In genomic region chr3:152317184-152317583, GRCh38 we compare ENCODE assay signal across 16 cellular contexts. TPM values are rescaled to one million over a fixed set of nuclear protein-coding genes. Genes with fewer than 3 reads are reported as not detected.
A peak's percentile ranks its signal among the peaks of the same experiment; 100 is the strongest.
DNase-seq lines count a peak whose midpoint lies in the region; ATAC-seq, FAIRE-seq and TF ChIP-seq lines count a peak whose summit lies in the region.
"Had no signal": no experiment of that assay in that cellular context is flagged by ENCODE, and none has a peak within 500 bp of the region (broad histone marks: within the 10 kb centered on the region; RNA-seq: fewer than 3 reads in every experiment).

No MANE protein-coding gene starts in this region.

- H3K4me2 ChIP-seq in IMR-90 (ENCODE audit: low read depth, low read length) (no peak overlapping the region), endothelial cell of umbilical vein (ENCODE audit: insufficient read depth, low read length) (peak overlapping the region; percentile 72), smooth muscle cell (no peak overlapping the region)

- no peak overlapping the region for H4K5ac ChIP-seq in IMR-90 (ENCODE audit: low read depth, low read length)

- H3K4me1 ChIP-seq in IMR-90 (ENCODE audit: control insufficient read depth, insufficient read depth, low read length) = peaks cover 14% of the 10 kb centered on the region
- peaks cover 85% of the 10 kb centered on the region for H3K4me1 ChIP-seq in endothelial cell of umbilical vein (ENCODE audit: control insufficient read depth, extremely low read depth, insufficient read depth, low read length)
- H3K4me1 ChIP-seq in smooth muscle cell (ENCODE audit: low read depth) = peaks cover 7% of the 10 kb centered on the region
- H3K4me1 ChIP-seq in ovary (ENCODE audit: insufficient read depth) = peaks cover 2% of the 10 kb centered on the region

- H2AK5ac ChIP-seq in IMR-90 (ENCODE audit: low read depth, low read length) = no peak overlapping the region; the same call in 1 of the 2 replicates

- no peaks in the 10 kb centered on the region for H3K9me3 Mint-ChIP-seq in activated CD8-positive, alpha-beta T cell treated with anti-CD3 and anti-CD28 coated beads for 36 hours
- H3K9me3 Mint-ChIP-seq in activated CD8-positive, alpha-beta T cell treated with anti-CD3 and anti-CD28 coated beads, Interleukin-2, amount 10 ng/mL, durations not matched to agents 7 days and 5 days (ENCODE audit: insufficient read depth) = no peaks in the 10 kb centered on the region

- DNase-seq in activated CD8-positive, alpha-beta T cell treated with anti-CD3 and anti-CD28 coated beads for 36 hours = no peak
- no peak for DNase-seq in activated CD8-positive, alpha-beta T cell treated with anti-CD3 and anti-CD28 coated beads, Interleukin-2, amount 10 ng/mL, durations not matched to agents 7 days and 5 days
- DNase-seq in IMR-90 = no peak
- peak; percentile 25 for DNase-seq in endothelial cell of umbilical vein (ENCODE audit: low read depth, low spot score)
- no peak for DNase-seq in smooth muscle cell (lab: John Stamatoyannopoulos, UW; ENCODE audit: unreplicated experiment)
- DNase-seq in SW 1271 (lab: John Stamatoyannopoulos, UW) = no peak
- no peak for DNase-seq in ovary
- DNase-seq: cortex of kidney; DMS79; mammary epithelial cell; NCI-H2029 treated with DMSO at 0.1 percent for 48 hours; nucleus accumbens; stimulated activated CD4-positive, alpha-beta T cell treated with anti-CD3 and anti-CD28 coated beads, Interleukin-12 subunit alpha, Interleukin-12 subunit beta, amount 100 ng/mL, for 4 hours had no signal

- H2AFZ ChIP-seq in IMR-90 (replicated peaks; ENCODE audit: low read length, poor library complexity) = no peak overlapping the region
- no peak overlapping the region for H2AFZ ChIP-seq in endothelial cell of umbilical vein (ENCODE audit: low read depth, low read length)
- H2AFZ ChIP-seq in smooth muscle cell (ENCODE audit: low read depth) = no peak overlapping the region

- H3K79me2 ChIP-seq in endothelial cell of umbilical vein (ENCODE audit: control insufficient read depth, insufficient read depth, low read length) (peaks cover 86% of the 10 kb centered on the region), smooth muscle cell (ENCODE audit: low read depth) (peaks cover 87% of the 10 kb centered on the region)

- H2BK5ac ChIP-seq in IMR-90 (ENCODE audit: low read depth, low read length, poor library complexity, severe bottlenecking) = peak overlapping the region; percentile 23

- H3K27me3 ChIP-seq in IMR-90 (ENCODE audit: control insufficient read depth, insufficient read depth, low read length) = no peaks in the 10 kb centered on the region
- no peaks in the 10 kb centered on the region for H3K27me3 ChIP-seq in endothelial cell of umbilical vein (ENCODE audit: control insufficient read depth in 2 of 2, insufficient read depth in 2 of 2, low read length in 2 of 2)
- no peaks in the 10 kb centered on the region for H3K27me3 ChIP-seq in smooth muscle cell (ENCODE audit: low read depth)
- no peaks in the 10 kb centered on the region for H3K27me3 ChIP-seq in ovary
- H3K27me3 ChIP-seq: suprapubic skin had no signal

- TF ChIP-seq EP300 in ovary (IDR thresholded peaks at IDR 0.05) = no peak

- no peak overlapping the region for H3K14ac ChIP-seq in IMR-90 (replicated peaks; ENCODE audit: low read depth, low read length)

- H3K27ac Mint-ChIP-seq in activated CD8-positive, alpha-beta T cell treated with anti-CD3 and anti-CD28 coated beads for 36 hours = peak overlapping the region; percentile 72
- no peak overlapping the region for H3K27ac Mint-ChIP-seq in activated CD8-positive, alpha-beta T cell treated with anti-CD3 and anti-CD28 coated beads, Interleukin-2, amount 10 ng/mL, durations not matched to agents 7 days and 5 days

- H3K9ac ChIP-seq in IMR-90 (ENCODE audit: low read depth, low read length) (no peak overlapping the region), endothelial cell of umbilical vein (replicated peaks; ENCODE audit: extremely low read depth, insufficient read depth, low read length) (peak overlapping the region; percentile 75), smooth muscle cell (ENCODE audit: low read depth) (no peak overlapping the region)

- H3K4ac ChIP-seq in IMR-90 (ENCODE audit: low read depth, low read length) = no peak overlapping the region; the same call in 1 of the 2 replicates

- no peak overlapping the region for H3K4me3 Mint-ChIP-seq in activated CD8-positive, alpha-beta T cell treated with anti-CD3 and anti-CD28 coated beads for 36 hours
- no peak overlapping the region for H3K4me3 Mint-ChIP-seq in activated CD8-positive, alpha-beta T cell treated with anti-CD3 and anti-CD28 coated beads, Interleukin-2, amount 10 ng/mL, durations not matched to agents 7 days and 5 days

- POLR2A ChIA-PET in activated CD8-positive, alpha-beta T cell treated with anti-CD3 and anti-CD28 coated beads for 36 hours (lab: Charles Lee) = interaction anchor here (0.8 to 1.6 kb wide), 3 partner anchors 16 to 132 kb away, joined by 4 to 8 read pairs (median 5); no protein-coding TSS in a partner anchor
- POLR2A ChIA-PET in activated CD8-positive, alpha-beta T cell treated with anti-CD3 and anti-CD28 coated beads, Interleukin-2, amount 10 ng/mL, durations not matched to agents 7 days and 5 days (lab: Charles Lee) = no interaction called here
- POLR2A ChIA-PET in IMR-90 (lab: Charles Lee; ENCODE audit: unreplicated experiment) (no interaction called here), endothelial cell of umbilical vein (lab: Charles Lee) (interaction anchor here (1.0 to 2.7 kb wide), 4 partner anchors 9 to 38 kb away, joined by 3 to 14 read pairs (median 4); no protein-coding TSS in a partner anchor)

- FAIRE-seq in endothelial cell of umbilical vein (lab: Jason Lieb, UNC) = no peak

- no peak overlapping the region for H4K91ac ChIP-seq in IMR-90 (ENCODE audit: insufficient read depth, low read depth, low read length)

- no peak overlapping the region for H3K23ac ChIP-seq in IMR-90 (ENCODE audit: low read depth, low read length)

- H3K4me3 ChIP-seq in IMR-90 (ENCODE audit: insufficient read depth, low read depth, low read length) (no peak overlapping the region), endothelial cell of umbilical vein (replicated peaks in 1 of 3; ENCODE audit: insufficient read depth in 1 of 3, low read depth in 1 of 3, low read length in 3 of 3) (no peak overlapping the region), smooth muscle cell (no peak overlapping the region), ovary (no peak overlapping the region)
- H3K4me3 ChIP-seq: suprapubic skin had no signal

- intact Hi-C loops in activated CD8-positive, alpha-beta T cell treated with anti-CD3 and anti-CD28 coated beads for 36 hours (cut with micrococcal nuclease) = no loop called here
- intact Hi-C loops in IMR-90 (cut with micrococcal nuclease) (no loop called here), endothelial cell of umbilical vein (cut with micrococcal nuclease) (loop anchor here (1.0 to 5.0 kb wide), 3 partner anchors 9 to 340 kb away; no protein-coding TSS in a partner anchor), ovary (cut with DNase I) (loop anchor here in 1 of 4 donors (2.0 kb wide), 1 partner anchor 36 kb away; no protein-coding TSS in a partner anchor)

- TF ChIP-seq POLR2A in IMR-90 (IDR thresholded peaks at IDR 0.05; ENCODE audit: low read depth, low read length) (no peak), endothelial cell of umbilical vein (IDR thresholded peaks at IDR 0.05; ENCODE audit: low read depth, low read length) (no peak), ovary (IDR thresholded peaks at IDR 0.05) (no peak)

- no TSS peak for BruUV-seq in IMR-90 (replicated peaks; lab: Mats Ljungman, UMichigan)
- BruUV-seq in endothelial cell of umbilical vein (replicated peaks; lab: Mats Ljungman, UMichigan) = no TSS peak

- H3K9me1 ChIP-seq in IMR-90 (ENCODE audit: insufficient read depth, low read length) (no peaks in the 10 kb centered on the region), endothelial cell of umbilical vein (replicated peaks; ENCODE audit: control insufficient read depth, extremely low read depth, insufficient read depth, low read length) (no peaks in the 10 kb centered on the region)

- H3K36me3 ChIP-seq in IMR-90 (ENCODE audit: control insufficient read depth, insufficient read depth, low read length) (no peaks in the 10 kb centered on the region; the same call in 1 of the 2 replicates), endothelial cell of umbilical vein (ENCODE audit: control insufficient read depth in 2 of 2, extremely low read depth in 1 of 2, insufficient read depth in 2 of 2, low read length in 2 of 2) (peaks cover 0 to 4% of the 10 kb centered on the region in 2 experiments), smooth muscle cell (ENCODE audit: low read depth) (no peaks in the 10 kb centered on the region), ovary (no peaks in the 10 kb centered on the region)
- H3K36me3 ChIP-seq: suprapubic skin had no signal

- H3F3A ChIP-seq in smooth muscle cell (ENCODE audit: low read depth) = no peaks in the 10 kb centered on the region

- H2BK15ac ChIP-seq in IMR-90 (ENCODE audit: low read depth, low read length) = no peak overlapping the region

- in situ Hi-C loops in IMR-90 (cut with MboI; ENCODE audit: low sequenced_read_pairs) = no loop called here

- H3K79me1 ChIP-seq in IMR-90 (ENCODE audit: low read depth in 1 of 2, low read length in 2 of 2) = peaks cover 5 to 49% of the 10 kb centered on the region in 2 experiments; a peak in 3 of 4 replicates

- H3K36me3 Mint-ChIP-seq in activated CD8-positive, alpha-beta T cell treated with anti-CD3 and anti-CD28 coated beads for 36 hours (ENCODE audit: low read depth) = peaks cover 51% of the 10 kb centered on the region
- peaks cover 69% of the 10 kb centered on the region for H3K36me3 Mint-ChIP-seq in activated CD8-positive, alpha-beta T cell treated with anti-CD3 and anti-CD28 coated beads, Interleukin-2, amount 10 ng/mL, durations not matched to agents 7 days and 5 days (ENCODE audit: low read depth)

- TF ChIP-seq RAD21 in IMR-90 (IDR thresholded peaks at IDR 0.05; ENCODE audit: low read length) = no peak

- no CpG with 5 or more reads among the region's 4 CpGs for WGBS in IMR-90 (ENCODE audit: extremely low coverage in 2 of 2, insufficient read length in 1 of 2), 2 experiments
- 92% methylated on average over 4 of the region's 4 CpGs for WGBS in smooth muscle cell (ENCODE audit: low lambda C conversion rate)
- 90 to 92% (median 91%) methylated on average over 4 of the region's 4 CpGs for WGBS in ovary, 3 donors

- no peak overlapping the region for H3K56ac ChIP-seq in IMR-90 (ENCODE audit: extremely low read depth, insufficient read depth, low read length)

- dilution Hi-C loops in IMR-90 (cut with HindIII; ENCODE audit: low sequenced_read_pairs, unreplicated experiment) = no loop called here
- dilution Hi-C loops in endothelial cell of umbilical vein (cut with MboI; ENCODE audit: extremely low pct_ligation_motif_present, low sequenced_read_pairs) = no loop called here

- no peak overlapping the region for H2BK20ac ChIP-seq in IMR-90 (ENCODE audit: low read depth, low read length)

- CTCF ChIA-PET in activated CD8-positive, alpha-beta T cell treated with anti-CD3 and anti-CD28 coated beads for 36 hours (lab: Charles Lee) = interaction anchor here (1.5 kb wide), 1 partner anchor 12 kb away, joined by 5 read pairs; no protein-coding TSS in a partner anchor
- CTCF ChIA-PET in activated CD8-positive, alpha-beta T cell treated with anti-CD3 and anti-CD28 coated beads, Interleukin-2, amount 10 ng/mL, durations not matched to agents 7 days and 5 days (lab: Charles Lee) = interaction anchor here (1.8 to 1.9 kb wide), 3 partner anchors 14 to 134 kb away, joined by 5 to 6 read pairs (median 5); no protein-coding TSS in a partner anchor
- CTCF ChIA-PET in IMR-90 (lab: Yijun Ruan, JAX) (interaction anchor here (1.3 to 2.1 kb wide), 2 partner anchors 12 to 14 kb away, joined by 3 to 7 read pairs; no protein-coding TSS in a partner anchor), endothelial cell of umbilical vein (lab: Charles Lee) (interaction anchor here (0.7 to 4.8 kb wide), 7 partner anchors 12 to 133 kb away, joined by 3 to 32 read pairs (median 3); no protein-coding TSS in a partner anchor)

- H4K20me1 ChIP-seq in IMR-90 (ENCODE audit: insufficient read depth, low read length) (peaks cover 32% of the 10 kb centered on the region; the same call in 1 of the 2 replicates), endothelial cell of umbilical vein (replicated peaks; ENCODE audit: control insufficient read depth, extremely low read depth, insufficient read depth, low read length) (no peaks in the 10 kb centered on the region), smooth muscle cell (ENCODE audit: low read depth) (peaks cover 82% of the 10 kb centered on the region)

- H3K27ac ChIP-seq in IMR-90 (ENCODE audit: insufficient read depth, low read length) = no peak overlapping the region
- peak overlapping the region; percentile 83 for H3K27ac ChIP-seq in endothelial cell of umbilical vein (ENCODE audit: insufficient read depth, low read depth, low read length)
- H3K27ac ChIP-seq in smooth muscle cell (ENCODE audit: low read depth) = peak overlapping the region; percentile 64
- H3K27ac ChIP-seq in ovary = no peak overlapping the region
- H3K27ac ChIP-seq: VCaP had no signal

- no peak overlapping the region for H2AK9ac ChIP-seq in IMR-90 (replicated peaks; ENCODE audit: low read depth, low read length, poor library complexity)

- no peak for TF ChIP-seq CTCF in activated CD8-positive, alpha-beta T cell treated with anti-CD3 and anti-CD28 coated beads for 36 hours (IDR thresholded peaks at IDR 0.05)
- TF ChIP-seq CTCF in IMR-90 (conservative IDR thresholded peaks at IDR 0.05; ENCODE audit: low read depth, low read length) (no peak), endothelial cell of umbilical vein (IDR thresholded peaks at IDR 0.05; ENCODE audit: extremely low read depth in 1 of 2, insufficient read depth in 1 of 2, low read depth in 1 of 2, low read length in 2 of 2) (no peak), smooth muscle cell (IDR thresholded peaks at IDR 0.05; ENCODE audit: borderline replicate concordance, insufficient read depth, poor library complexity, severe bottlenecking) (no peak), ovary (IDR thresholded peaks at IDR 0.05) (no peak)

- H3K27me3 Mint-ChIP-seq in activated CD8-positive, alpha-beta T cell treated with anti-CD3 and anti-CD28 coated beads for 36 hours = no peaks in the 10 kb centered on the region
- H3K27me3 Mint-ChIP-seq in activated CD8-positive, alpha-beta T cell treated with anti-CD3 and anti-CD28 coated beads, Interleukin-2, amount 10 ng/mL, durations not matched to agents 7 days and 5 days (ENCODE audit: low read depth) = no peaks in the 10 kb centered on the region

- H3K4me1 Mint-ChIP-seq in activated CD8-positive, alpha-beta T cell treated with anti-CD3 and anti-CD28 coated beads for 36 hours (ENCODE audit: low read depth) = peaks cover 85% of the 10 kb centered on the region
- H3K4me1 Mint-ChIP-seq in activated CD8-positive, alpha-beta T cell treated with anti-CD3 and anti-CD28 coated beads, Interleukin-2, amount 10 ng/mL, durations not matched to agents 7 days and 5 days (ENCODE audit: low read depth) = peaks cover 74% of the 10 kb centered on the region

- no peak overlapping the region for H4K8ac ChIP-seq in IMR-90 (ENCODE audit: low read depth in 2 of 2, low read length in 2 of 2)

- no peaks in the 10 kb centered on the region for H3K9me3 ChIP-seq in IMR-90 (ENCODE audit: control insufficient read depth, insufficient read depth, low read length)
- H3K9me3 ChIP-seq in endothelial cell of umbilical vein (replicated peaks; ENCODE audit: control insufficient read depth, insufficient read depth, low read length) = no peaks in the 10 kb centered on the region
- no peaks in the 10 kb centered on the region for H3K9me3 ChIP-seq in smooth muscle cell (replicated peaks; ENCODE audit: low read depth)
- no peaks in the 10 kb centered on the region for H3K9me3 ChIP-seq in ovary
- H3K9me3 ChIP-seq: suprapubic skin had no signal

- H3K18ac ChIP-seq in IMR-90 (ENCODE audit: low read depth, low read length) = no peak overlapping the region

- no peak for ATAC-seq in activated CD8-positive, alpha-beta T cell treated with anti-CD3 and anti-CD28 coated beads for 36 hours
- ATAC-seq in activated CD8-positive, alpha-beta T cell treated with anti-CD3 and anti-CD28 coated beads, Interleukin-2, amount 10 ng/mL, durations not matched to agents 7 days and 5 days = no peak
- ATAC-seq in IMR-90 (ENCODE audit: low read depth) (no peak), GM18873 (IDR thresholded peaks at IDR 0.05; ENCODE audit: low FRiP score, unreplicated experiment) (no peak)

- H2BK120ac ChIP-seq in IMR-90 (ENCODE audit: low read depth, low read length) = no peak overlapping the region

RNA-seq across cellular contexts. Expression of gene MBNL1, which starts 48.5 kb away (rescaled TPM):
- 100 to 1,000 TPM; 341 to 360 TPM for total RNA-seq in activated CD8-positive, alpha-beta T cell treated with anti-CD3 and anti-CD28 coated beads for 36 hours
- total RNA-seq in activated CD8-positive, alpha-beta T cell treated with anti-CD3 and anti-CD28 coated beads, Interleukin-2, amount 10 ng/mL, durations not matched to agents 7 days and 5 days = 100 to 1,000 TPM; 469 to 504 TPM
- 515 and 664 TPM in 2 replicates for total RNA-seq in IMR-90 (2012; rRNA removed)
- polyA plus RNA-seq in IMR-90 (2012; rRNA removed) = 127 and 129 TPM in 2 replicates
- 41.6 and 47.4 TPM in 2 replicates for polyA plus RNA-seq in IMR-90 (2012; cell fraction: cytosol; rRNA removed)
- polyA plus RNA-seq in IMR-90 (2012; cell fraction: nucleus; rRNA removed; ENCODE audit: low replicate concordance) = 48.0 and 82.1 TPM in 2 replicates
- 362 and 385 TPM in 2 replicates for total RNA-seq in endothelial cell of umbilical vein
- polyA plus RNA-seq in endothelial cell of umbilical vein = 151 and 179 TPM in 2 replicates
- 158 and 192 TPM in 2 replicates for polyA plus RNA-seq in endothelial cell of umbilical vein (2011; cell fraction: cytosol; rRNA removed)
- 245 and 296 TPM in 2 replicates for polyA plus RNA-seq in endothelial cell of umbilical vein (2011; cell fraction: nucleus; rRNA removed)
- polyA plus RNA-seq in endothelial cell of umbilical vein (2012) = 100 and 148 TPM in 2 replicates
- 604 and 704 TPM in 2 replicates for polyA minus RNA-seq in endothelial cell of umbilical vein
- 107 TPM for polyA minus RNA-seq in endothelial cell of umbilical vein (2011; cell fraction: cytosol; rRNA and poly(A)+ RNA removed)
- polyA minus RNA-seq in endothelial cell of umbilical vein (2011; cell fraction: nucleus; rRNA and poly(A)+ RNA removed) = 897 and 1,083 TPM in 2 replicates
- 126 and 128 TPM in 2 replicates for total RNA-seq in smooth muscle cell
- polyA plus RNA-seq in smooth muscle cell = 19.5 and 22.0 TPM in 2 replicates
- 100 to 1,000 TPM; 117 to 152 (median 127) TPM for total RNA-seq in ovary
- 10 to 100 TPM; 39.7 to 66.1 TPM for polyA plus RNA-seq in ovary

Comparison
In these comparisons a context has a peak if more than half of its experiments do, and no peak if none do; other contexts are left out.
1. POLR2A ChIA-PET loops: an anchor here in activated CD8-positive, alpha-beta T cell treated with anti-CD3 and anti-CD28 coated beads for 36 hours (0.8 to 1.6 kb wide) and endothelial cell of umbilical vein (1.0 to 2.7 kb wide); none called in activated CD8-positive, alpha-beta T cell treated with anti-CD3 and anti-CD28 coated beads, Interleukin-2, amount 10 ng/mL, durations not matched to agents 7 days and 5 days and IMR-90.
2. H3K27ac ChIP-seq: peak in endothelial cell of umbilical vein (single experiment) and smooth muscle cell (single experiment); none in IMR-90 (single experiment) and ovary (0 of 2).